Comparison of ENCODE assay signal across 10 cellular contexts in the genomic region with DNA sequence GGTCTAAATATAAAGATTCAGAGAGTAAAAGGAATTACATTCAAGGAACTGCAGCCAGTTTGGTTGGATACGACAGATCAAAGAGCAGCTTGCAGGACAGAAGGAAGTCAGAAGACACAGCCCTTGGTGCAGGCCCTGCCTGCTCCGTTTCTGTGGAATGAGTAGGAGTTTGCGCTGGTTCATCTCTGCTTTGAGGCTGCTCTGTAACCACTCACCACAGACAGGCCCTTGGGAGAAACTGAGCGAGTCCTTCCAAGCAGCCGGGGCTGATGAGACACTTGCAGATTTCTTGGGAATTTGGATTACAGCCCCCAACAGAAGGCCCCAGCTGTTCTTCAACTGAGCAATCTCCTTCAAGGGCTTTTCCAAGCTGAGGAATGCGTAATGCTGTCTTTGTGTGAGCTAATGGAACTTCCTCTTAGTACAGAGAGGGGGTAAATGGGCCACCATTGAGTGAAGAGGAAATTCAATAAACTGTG. TPM values are rescaled to one million over a fixed set of nuclear protein-coding genes. Genes with fewer than 3 reads are reported as not detected.
DNase-seq lines count a peak whose midpoint lies in the region; ATAC-seq, FAIRE-seq and TF ChIP-seq lines count a peak whose summit lies in the region.
"Had no signal": no experiment of that assay in that cellular context is flagged by ENCODE, and none has a peak within 500 bp of the region (broad histone marks: within the 10 kb centered on the region; RNA-seq: fewer than 3 reads in every experiment).

No MANE protein-coding gene starts in this region.

- 51 to 72% methylated on average over 6 of the region's 6 CpGs for WGBS in heart right ventricle, 2 donors
- 41 to 49% (median 43%) methylated on average over 6 of the region's 6 CpGs for WGBS in spleen, 5 donors

- POLR2A ChIA-PET in WTC11 (lab: Charles Lee), result interaction anchor here (0.7 kb wide), 1 partner anchor 13 kb away, joined by 3 read pairs; no protein-coding TSS in a partner anchor

- H3K36me3 ChIP-seq in heart right ventricle (peaks cover 0 to 32% (median 0%) of the 10 kb centered on the region in 9 donors), spleen (peaks cover 0 to 35% (median 24%) of the 10 kb centered on the region in 6 donors)

- H3K27ac ChIP-seq in heart right ventricle (peak overlapping the region in 9 of 10 donors; percentile 41 to 95 (median 73)), spleen (peak overlapping the region; percentile 67 to 98 (median 90)), coronary artery (peak overlapping the region in 1 of 2 donors; percentile 74)

- peaks cover 11% of the 10 kb centered on the region for H3K9me3 Mint-ChIP-seq in WTC11

- TF ChIP-seq CTCF in WTC11 (IDR thresholded peaks at IDR 0.05) (no peak), heart right ventricle (IDR thresholded peaks at IDR 0.05) (no peak), spleen (IDR thresholded peaks at IDR 0.05 in 8 of 11, conservative IDR thresholded peaks at IDR 0.05 in 3 of 11) (peak in 1 of 11 experiments; percentile 9), coronary artery (IDR thresholded peaks at IDR 0.05) (no peak)

- peak; percentile 79 for ATAC-seq in WTC11
- ATAC-seq in heart right ventricle, result peak; percentile 79 to 87 (median 84)
- no peak for ATAC-seq in GM21737 (IDR thresholded peaks at IDR 0.05; ENCODE audit: unreplicated experiment)
- no peak for ATAC-seq in HG03135 (IDR thresholded peaks at IDR 0.05; ENCODE audit: unreplicated experiment)

- H3K27me3 ChIP-seq in heart right ventricle, result peaks cover 0 to 4% (median 0%) of the 10 kb centered on the region in 7 donors
- H3K27me3 ChIP-seq in spleen (replicated peaks in 1 of 7), result no peaks in the 10 kb centered on the region

- H3K4me3 ChIP-seq in heart right ventricle (no peak overlapping the region), spleen (peak overlapping the region in 1 of 8 donors; percentile 37), coronary artery (no peak overlapping the region)

- H3K9me3 ChIP-seq in heart right ventricle, result peaks cover 0 to 8% (median 0%) of the 10 kb centered on the region in 11 donors
- peaks cover 0 to 5% (median 0%) of the 10 kb centered on the region in 8 donors for H3K9me3 ChIP-seq in spleen

- H3K4me1 Mint-ChIP-seq in WTC11, result peaks cover 11% of the 10 kb centered on the region

- no peak overlapping the region for H3K4me3 Mint-ChIP-seq in WTC11

- H3K4me1 ChIP-seq in heart right ventricle, result peaks cover 0 to 96% (median 7%) of the 10 kb centered on the region in 9 donors
- H3K4me1 ChIP-seq in spleen, result peaks cover 43 to 100% (median 89%) of the 10 kb centered on the region in 6 donors

- peak; percentile 60 for FAIRE-seq in GM19239 (lab: Jason Lieb, UNC)
- FAIRE-seq: endometrium had no signal

- no peak overlapping the region for H3K27ac Mint-ChIP-seq in WTC11

- peaks cover 3% of the 10 kb centered on the region for H3K27me3 Mint-ChIP-seq in WTC11 (ENCODE audit: low read depth)

- intact Hi-C loops in heart right ventricle (cut with DNase I), result no loop called here
- intact Hi-C loops in spleen (cut with DNase I; ENCODE audit: low total_unique reads), result no loop called here

- H3K36me3 Mint-ChIP-seq in WTC11, result no peaks in the 10 kb centered on the region

- no peak for DNase-seq in GM19239 (ENCODE audit: insufficient read length, low spot score)
- no peak for DNase-seq in WTC11 (ENCODE audit: low spot score)
- DNase-seq in heart right ventricle, result peak in 1 of 2 donors; percentile 86
- DNase-seq in spleen, result peak; percentile 71
- DNase-seq in coronary artery (ENCODE audit: low spot score), result no peak
- DNase-seq in NCI-H146 (lab: John Stamatoyannopoulos, UW), result no peak
- DNase-seq: NCI-H2029 had no signal

- no peak for TF ChIP-seq POLR2A in spleen (IDR thresholded peaks at IDR 0.05)

- CTCF ChIA-PET in WTC11 (lab: Charles Lee), result interaction anchor here (0.6 to 3.5 kb wide), 8 partner anchors 16 to 425 kb away, joined by 3 to 14 read pairs (median 4); a partner anchor contains a TSS

TF ChIP-seq in WTC11, 78 proteins besides CTCF, POLR2A, EP300 and RAD21:
- TF ChIP-seq EMX1 (CRISPR knock-in tag; IDR thresholded peaks at IDR 0.05), result no peak
- TF ChIP-seq GABPB1 (CRISPR knock-in tag; IDR thresholded peaks at IDR 0.05), result no peak
- TF ChIP-seq SMAD4 (CRISPR knock-in tag; IDR thresholded peaks at IDR 0.05), result no peak
- TF ChIP-seq, protein P1, sequence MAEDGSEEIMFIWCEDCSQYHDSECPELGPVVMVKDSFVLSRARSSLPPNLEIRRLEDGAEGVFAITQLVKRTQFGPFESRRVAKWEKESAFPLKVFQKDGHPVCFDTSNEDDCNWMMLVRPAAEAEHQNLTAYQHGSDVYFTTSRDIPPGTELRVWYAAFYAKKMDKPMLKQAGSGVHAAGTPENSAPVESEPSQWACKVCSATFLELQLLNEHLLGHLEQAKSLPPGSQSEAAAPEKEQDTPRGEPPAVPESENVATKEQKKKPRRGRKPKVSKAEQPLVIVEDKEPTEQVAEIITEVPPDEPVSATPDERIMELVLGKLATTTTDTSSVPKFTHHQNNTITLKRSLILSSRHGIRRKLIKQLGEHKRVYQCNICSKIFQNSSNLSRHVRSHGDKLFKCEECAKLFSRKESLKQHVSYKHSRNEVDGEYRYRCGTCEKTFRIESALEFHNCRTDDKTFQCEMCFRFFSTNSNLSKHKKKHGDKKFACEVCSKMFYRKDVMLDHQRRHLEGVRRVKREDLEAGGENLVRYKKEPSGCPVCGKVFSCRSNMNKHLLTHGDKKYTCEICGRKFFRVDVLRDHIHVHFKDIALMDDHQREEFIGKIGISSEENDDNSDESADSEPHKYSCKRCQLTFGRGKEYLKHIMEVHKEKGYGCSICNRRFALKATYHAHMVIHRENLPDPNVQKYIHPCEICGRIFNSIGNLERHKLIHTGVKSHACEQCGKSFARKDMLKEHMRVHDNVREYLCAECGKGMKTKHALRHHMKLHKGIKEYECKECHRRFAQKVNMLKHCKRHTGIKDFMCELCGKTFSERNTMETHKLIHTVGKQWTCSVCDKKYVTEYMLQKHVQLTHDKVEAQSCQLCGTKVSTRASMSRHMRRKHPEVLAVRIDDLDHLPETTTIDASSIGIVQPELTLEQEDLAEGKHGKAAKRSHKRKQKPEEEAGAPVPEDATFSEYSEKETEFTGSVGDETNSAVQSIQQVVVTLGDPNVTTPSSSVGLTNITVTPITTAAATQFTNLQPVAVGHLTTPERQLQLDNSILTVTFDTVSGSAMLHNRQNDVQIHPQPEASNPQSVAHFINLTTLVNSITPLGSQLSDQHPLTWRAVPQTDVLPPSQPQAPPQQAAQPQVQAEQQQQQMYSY (CRISPR knock-in tag; IDR thresholded peaks at IDR 0.05), result no peak
- no peak for TF ChIP-seq NFE2L1 (CRISPR knock-in tag; IDR thresholded peaks at IDR 0.05)
- TF ChIP-seq, protein P2, sequence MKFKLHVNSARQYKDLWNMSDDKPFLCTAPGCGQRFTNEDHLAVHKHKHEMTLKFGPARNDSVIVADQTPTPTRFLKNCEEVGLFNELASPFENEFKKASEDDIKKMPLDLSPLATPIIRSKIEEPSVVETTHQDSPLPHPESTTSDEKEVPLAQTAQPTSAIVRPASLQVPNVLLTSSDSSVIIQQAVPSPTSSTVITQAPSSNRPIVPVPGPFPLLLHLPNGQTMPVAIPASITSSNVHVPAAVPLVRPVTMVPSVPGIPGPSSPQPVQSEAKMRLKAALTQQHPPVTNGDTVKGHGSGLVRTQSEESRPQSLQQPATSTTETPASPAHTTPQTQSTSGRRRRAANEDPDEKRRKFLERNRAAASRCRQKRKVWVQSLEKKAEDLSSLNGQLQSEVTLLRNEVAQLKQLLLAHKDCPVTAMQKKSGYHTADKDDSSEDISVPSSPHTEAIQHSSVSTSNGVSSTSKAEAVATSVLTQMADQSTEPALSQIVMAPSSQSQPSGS (CRISPR knock-in tag; IDR thresholded peaks at IDR 0.05; ENCODE audit: borderline replicate concordance, low read depth), result no peak
- no peak for TF ChIP-seq TEAD4 (CRISPR knock-in tag; IDR thresholded peaks at IDR 0.05)
- TF ChIP-seq, protein P3, sequence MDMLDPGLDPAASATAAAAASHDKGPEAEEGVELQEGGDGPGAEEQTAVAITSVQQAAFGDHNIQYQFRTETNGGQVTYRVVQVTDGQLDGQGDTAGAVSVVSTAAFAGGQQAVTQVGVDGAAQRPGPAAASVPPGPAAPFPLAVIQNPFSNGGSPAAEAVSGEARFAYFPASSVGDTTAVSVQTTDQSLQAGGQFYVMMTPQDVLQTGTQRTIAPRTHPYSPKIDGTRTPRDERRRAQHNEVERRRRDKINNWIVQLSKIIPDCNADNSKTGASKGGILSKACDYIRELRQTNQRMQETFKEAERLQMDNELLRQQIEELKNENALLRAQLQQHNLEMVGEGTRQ (CRISPR knock-in tag; IDR thresholded peaks at IDR 0.05), result no peak
- TF ChIP-seq FOXP1 (CRISPR knock-in tag; IDR thresholded peaks at IDR 0.05; ENCODE audit: borderline replicate concordance), result no peak
- no peak for TF ChIP-seq ZNF416 (CRISPR knock-in tag; IDR thresholded peaks at IDR 0.05)
- no peak for TF ChIP-seq ZBTB21 (CRISPR knock-in tag; IDR thresholded peaks at IDR 0.05; ENCODE audit: borderline replicate concordance)
- no peak for TF ChIP-seq CBFB (CRISPR knock-in tag; IDR thresholded peaks at IDR 0.05; ENCODE audit: low read depth)

RNA-seq across cellular contexts. Expression of a gene that starts 16.4 kb away (rescaled TPM):
- total RNA-seq in WTC11 (2021) (0.41 to 0.74 TPM (median 0.71 TPM) in 3 replicates), heart right ventricle (10 to 100 TPM in 2 of 10 donors, 1 to 10 TPM in 8; 2.5 to 29.9 (median 3.8) TPM), spleen (100 to 1,000 TPM; 114 to 239 (median 171) TPM)
- polyA plus RNA-seq in heart right ventricle (1 to 10 TPM; 2.0 to 4.0 TPM), spleen (10 to 100 TPM; 32.9 to 39.4 (median 38.3) TPM)

Comparison
In these comparisons a context has a peak if more than half of its experiments do, and no peak if none do; other contexts are left out.
1. ATAC-seq: peak in WTC11 (single experiment) and heart right ventricle (8 of 8); none in GM21737 (single experiment) and HG03135 (single experiment).